25 cellular contexts compared by ENCODE assay signal in genomic region chr11:112460141-112460540, GRCh38.
"Had no signal": no experiment of that assay in that cellular context is flagged by ENCODE, and none has a peak within 500 bp of the region (broad histone marks: within the 10 kb centered on the region; RNA-seq: fewer than 3 reads in every experiment).

No MANE protein-coding gene starts in this region.

- H3K27ac Mint-ChIP-seq: dendritic cell treated with granulocyte-macrophage colony-stimulating factor and Interleukin-4, amounts not matched to agents 40 ng/mL and 50 ng/mL, for 4 days; effector memory CD8-positive, alpha-beta T cell; endodermal cell had no signal

- DNase-seq: colonic mucosa; cortex of kidney; dermis blood vessel endothelial cell; dorsolateral prefrontal cortex; effector CD4-positive, alpha-beta T cell; effector CD8-positive, alpha-beta T cell; effector memory CD4-positive, alpha-beta T cell; effector memory CD8-positive, alpha-beta T cell; endodermal cell; erythroblast; esophagus squamous epithelium; foreskin fibroblast; foreskin keratinocyte; foreskin melanocyte; gastrocnemius medialis; glutamatergic neuron; head of caudate nucleus; heart left ventricle; heart right ventricle had no signal

- ATAC-seq: effector memory CD8-positive, alpha-beta T cell; esophagus mucosa; foreskin keratinocyte; gastrocnemius medialis; gastroesophageal sphincter; heart left ventricle; heart right ventricle had no signal

- H3K27ac ChIP-seq: colonic mucosa, coronary artery, dorsolateral prefrontal cortex, epithelial cell of prostate, esophagus muscularis mucosa, esophagus squamous epithelium, foreskin keratinocyte, gastrocnemius medialis, gastroesophageal sphincter, heart left ventricle, heart right ventricle had no signal

- H3K4me1 ChIP-seq: colonic mucosa, esophagus muscularis mucosa, esophagus squamous epithelium, foreskin keratinocyte, gastroesophageal sphincter, heart left ventricle, heart right ventricle had no signal

- H3K4me3 ChIP-seq: colonic mucosa, coronary artery, dorsolateral prefrontal cortex, esophagus muscularis mucosa, esophagus squamous epithelium, gastrocnemius medialis, gastroesophageal sphincter, heart left ventricle, heart right ventricle had no signal

- H3K4me1 Mint-ChIP-seq: endodermal cell had no signal

- H3K36me3 ChIP-seq: colonic mucosa, esophagus muscularis mucosa, esophagus squamous epithelium, gastrocnemius medialis, gastroesophageal sphincter, heart left ventricle, heart right ventricle had no signal

- H3K4me3 Mint-ChIP-seq: dendritic cell treated with granulocyte-macrophage colony-stimulating factor and Interleukin-4, amounts not matched to agents 40 ng/mL and 50 ng/mL, for 4 days; endodermal cell had no signal

- H3K27me3 Mint-ChIP-seq: dendritic cell treated with granulocyte-macrophage colony-stimulating factor and Interleukin-4, amounts not matched to agents 40 ng/mL and 50 ng/mL, for 4 days had no signal

- H3K9me3 ChIP-seq: colonic mucosa, esophagus muscularis mucosa, esophagus squamous epithelium, gastrocnemius medialis, gastroesophageal sphincter had no signal
